ENCODE assay signal across 9 cellular contexts in the genomic region with DNA sequence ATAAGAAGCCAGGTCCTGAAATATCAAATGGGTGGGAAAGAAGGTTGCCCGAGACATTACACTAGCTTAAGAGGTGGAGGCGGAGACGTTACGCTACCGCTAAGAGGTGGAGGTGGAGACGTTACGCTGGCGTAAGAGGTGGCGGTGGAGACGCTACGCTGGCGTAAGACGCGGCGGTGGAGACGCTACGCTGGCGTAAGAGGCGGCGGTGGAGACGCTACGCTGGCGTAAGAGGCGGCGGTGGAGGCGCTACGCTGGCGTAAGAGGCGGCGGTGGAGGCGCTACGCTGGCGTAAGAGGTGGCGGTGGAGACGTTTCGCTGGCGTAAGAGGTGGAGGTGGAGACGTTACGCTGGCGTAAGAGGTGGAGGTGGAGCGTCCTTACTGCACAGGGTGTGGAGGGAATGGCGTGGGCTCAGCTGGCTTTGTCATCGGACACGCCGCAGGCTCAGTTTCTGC. TPM values are rescaled to one million over a fixed set of nuclear protein-coding genes. Genes with fewer than 3 reads are reported as not detected.
A peak's percentile ranks its signal among the peaks of the same experiment; 100 is the strongest.
DNase-seq lines count a peak whose midpoint lies in the region; ATAC-seq and TF ChIP-seq lines count a peak whose summit lies in the region.
"Had no signal": no experiment of that assay in that cellular context is flagged by ENCODE, and none has a peak within 500 bp of the region (broad histone marks: within the 10 kb centered on the region; RNA-seq: fewer than 3 reads in every experiment).

No MANE protein-coding gene starts in this region.

- CTCF ChIA-PET in SK-N-SH (lab: Yijun Ruan, JAX), result interaction anchor here (1.1 to 1.7 kb wide), 2 partner anchors 9 to 12 kb away, joined by 3 to 6 read pairs; no protein-coding TSS in a partner anchor

- H3K9ac ChIP-seq in SK-N-SH (no peak overlapping the region), fibroblast of lung (ENCODE audit: insufficient read depth, low read length) (peak overlapping the region; percentile 21)

- no peak overlapping the region for H3K27ac Mint-ChIP-seq in stimulated activated memory B cell treated with anti-CD40 and anti-IgM and Interleukin-4, amounts not matched to agents 10 μg/mL and 1 μg/mL and 100 μg/mL, for 72 hours
- no peak overlapping the region for H3K27ac Mint-ChIP-seq in type B pancreatic cell

- no peak for ATAC-seq in stimulated activated memory B cell treated with anti-CD40 and anti-IgM and Interleukin-4, amounts not matched to agents 10 μg/mL and 1 μg/mL and 100 μg/mL, for 72 hours
- ATAC-seq in GM19023 (IDR thresholded peaks at IDR 0.05; ENCODE audit: unreplicated experiment), result no peak

- peak overlapping the region; percentile 53 for H3K4me3 Mint-ChIP-seq in stimulated activated memory B cell treated with anti-CD40 and anti-IgM and Interleukin-4, amounts not matched to agents 10 μg/mL and 1 μg/mL and 100 μg/mL, for 72 hours
- H3K4me3 Mint-ChIP-seq in type B pancreatic cell, result no peak overlapping the region

- POLR2A ChIA-PET in SK-N-SH (lab: Yijun Ruan, JAX), result interaction anchor here (0.9 kb wide), 1 partner anchor 13 kb away, joined by 3 read pairs; the partner anchor contains the start of gene CYP4V2

- H3K36me3 ChIP-seq in SK-N-SH (replicated peaks in 1 of 2; ENCODE audit: control insufficient read depth in 1 of 2, insufficient read depth in 2 of 2, low read length in 1 of 2), result peaks cover 6 to 7% of the 10 kb centered on the region in 2 experiments
- no peaks in the 10 kb centered on the region for H3K36me3 ChIP-seq in fibroblast of lung (ENCODE audit: control insufficient read depth, insufficient read depth, low read length)

- H3K79me2 ChIP-seq in SK-N-SH (ENCODE audit: insufficient read depth) (no peaks in the 10 kb centered on the region), fibroblast of lung (ENCODE audit: control insufficient read depth, insufficient read depth, low read length) (no peaks in the 10 kb centered on the region)

- H2AFZ ChIP-seq in SK-N-SH (ENCODE audit: low read depth) (no peak overlapping the region), fibroblast of lung (ENCODE audit: low read length) (peak overlapping the region; percentile 77)

- no peak for TF ChIP-seq RAD21 in SK-N-SH (IDR thresholded peaks at IDR 0.05; ENCODE audit: low read length)

- H4K20me1 ChIP-seq in SK-N-SH (ENCODE audit: insufficient read depth), result no peaks in the 10 kb centered on the region
- H4K20me1 ChIP-seq in fibroblast of lung (ENCODE audit: control insufficient read depth, extremely low read depth, insufficient read depth, low read length), result no peaks in the 10 kb centered on the region

- no peaks in the 10 kb centered on the region for H3K27me3 Mint-ChIP-seq in stimulated activated memory B cell treated with anti-CD40 and anti-IgM and Interleukin-4, amounts not matched to agents 10 μg/mL and 1 μg/mL and 100 μg/mL, for 72 hours
- no peaks in the 10 kb centered on the region for H3K27me3 Mint-ChIP-seq in type B pancreatic cell

- H3K4me2 ChIP-seq in SK-N-SH, result peak overlapping the region; percentile 43; the same call in 1 of the 2 replicates
- H3K4me2 ChIP-seq in fibroblast of lung (ENCODE audit: extremely low read depth, insufficient read depth, low read length), result peak overlapping the region; percentile 69

- H3K27ac ChIP-seq in SK-N-SH (ENCODE audit: low read depth in 2 of 2, low read length in 1 of 2) (peak overlapping the region in 1 of 2 experiments; percentile 65; a peak in 2 of 4 replicates), fibroblast of lung (ENCODE audit: insufficient read depth, low read length) (peak overlapping the region; percentile 39)

- peak overlapping the region in 1 of 2 experiments; percentile 41; a peak in 3 of 4 replicates for H3K4me3 ChIP-seq in SK-N-SH (ENCODE audit: low read depth in 2 of 2, low read length in 1 of 2)
- H3K4me3 ChIP-seq in fibroblast of lung (replicated peaks in 1 of 4; ENCODE audit: control extremely low read depth in 1 of 4, insufficient read depth in 1 of 4, low read depth in 3 of 4, low read length in 4 of 4), result peak overlapping the region; percentile 8 to 73 (median 47)

- WGBS in SK-N-SH (ENCODE audit: low lambda C conversion rate), result 66% methylated on average over 45 of the region's 45 CpGs

- H3K9me3 Mint-ChIP-seq in stimulated activated memory B cell treated with anti-CD40 and anti-IgM and Interleukin-4, amounts not matched to agents 10 μg/mL and 1 μg/mL and 100 μg/mL, for 72 hours, result peaks cover 8% of the 10 kb centered on the region
- peaks cover 5% of the 10 kb centered on the region for H3K9me3 Mint-ChIP-seq in type B pancreatic cell

- no peak for TF ChIP-seq EP300 in SK-N-SH (IDR thresholded peaks at IDR 0.05; ENCODE audit: borderline replicate concordance in 1 of 2, low read depth in 1 of 2, low read length in 1 of 2)

- H3K27me3 ChIP-seq in SK-N-SH (ENCODE audit: insufficient read depth), result no peaks in the 10 kb centered on the region
- no peaks in the 10 kb centered on the region for H3K27me3 ChIP-seq in fibroblast of lung (ENCODE audit: control insufficient read depth, insufficient read depth, low read length)

- peaks cover 0 to 4% of the 10 kb centered on the region in 2 experiments; a peak in 1 of 4 replicates for H3K4me1 ChIP-seq in SK-N-SH (ENCODE audit: control insufficient read depth in 1 of 2, insufficient read depth in 2 of 2, low read depth in 1 of 2, low read length in 1 of 2)
- peaks cover 4% of the 10 kb centered on the region for H3K4me1 ChIP-seq in fibroblast of lung (ENCODE audit: control insufficient read depth, extremely low read depth, insufficient read depth, low read length)

- TF ChIP-seq CTCF in SK-N-SH (IDR thresholded peaks at IDR 0.05) (no peak), fibroblast of lung (conservative IDR thresholded peaks at IDR 0.05 in 1 of 2, IDR thresholded peaks at IDR 0.05 in 1 of 2; ENCODE audit: low read depth in 1 of 2, low read length in 2 of 2) (no peak), type B pancreatic cell (conservative IDR thresholded peaks at IDR 0.05) (no peak)

- no peaks in the 10 kb centered on the region for H3K9me2 ChIP-seq in SK-N-SH

- H3F3A ChIP-seq in SK-N-SH (replicated peaks; ENCODE audit: insufficient read depth), result peaks cover 28% of the 10 kb centered on the region

- H3K4me1 Mint-ChIP-seq in stimulated activated memory B cell treated with anti-CD40 and anti-IgM and Interleukin-4, amounts not matched to agents 10 μg/mL and 1 μg/mL and 100 μg/mL, for 72 hours, result peaks cover 7% of the 10 kb centered on the region
- no peaks in the 10 kb centered on the region for H3K4me1 Mint-ChIP-seq in type B pancreatic cell (ENCODE audit: unreplicated experiment)

- H3K9me3 ChIP-seq in SK-N-SH (no peaks in the 10 kb centered on the region), fibroblast of lung (ENCODE audit: control insufficient read depth, insufficient read depth, low read depth, low read length) (no peaks in the 10 kb centered on the region)

- peaks cover 12% of the 10 kb centered on the region for H3K36me3 Mint-ChIP-seq in stimulated activated memory B cell treated with anti-CD40 and anti-IgM and Interleukin-4, amounts not matched to agents 10 μg/mL and 1 μg/mL and 100 μg/mL, for 72 hours
- no peaks in the 10 kb centered on the region for H3K36me3 Mint-ChIP-seq in type B pancreatic cell

- DNase-seq in activated effector memory CD4-positive, alpha-beta T cell treated with anti-CD3 and anti-CD28 coated beads, Interleukin-2, amount 50 U/mL, for 16 hours, result peak; percentile 90
- DNase-seq in activated effector memory CD4-positive, alpha-beta T cell treated with Interleukin-2 at 50 U/mL for 16 hours, result no peak
- peak; percentile 61 for DNase-seq in SK-N-SH
- DNase-seq in fibroblast of lung (ENCODE audit: low read depth in 2 of 2), result peak; percentile 32 to 81
- no peak for DNase-seq in mucosa of gallbladder (ENCODE audit: low spot score)
- no peak for DNase-seq in type B pancreatic cell (ENCODE audit: extremely low spot score, unreplicated experiment)

TF ChIP-seq in SK-N-SH, 30 proteins besides CTCF, POLR2A, EP300 and RAD21 (continues in another document):
- TF ChIP-seq RFX5 (IDR thresholded peaks at IDR 0.05; ENCODE audit: low read length), result no peak
- TF ChIP-seq, protein P1, sequence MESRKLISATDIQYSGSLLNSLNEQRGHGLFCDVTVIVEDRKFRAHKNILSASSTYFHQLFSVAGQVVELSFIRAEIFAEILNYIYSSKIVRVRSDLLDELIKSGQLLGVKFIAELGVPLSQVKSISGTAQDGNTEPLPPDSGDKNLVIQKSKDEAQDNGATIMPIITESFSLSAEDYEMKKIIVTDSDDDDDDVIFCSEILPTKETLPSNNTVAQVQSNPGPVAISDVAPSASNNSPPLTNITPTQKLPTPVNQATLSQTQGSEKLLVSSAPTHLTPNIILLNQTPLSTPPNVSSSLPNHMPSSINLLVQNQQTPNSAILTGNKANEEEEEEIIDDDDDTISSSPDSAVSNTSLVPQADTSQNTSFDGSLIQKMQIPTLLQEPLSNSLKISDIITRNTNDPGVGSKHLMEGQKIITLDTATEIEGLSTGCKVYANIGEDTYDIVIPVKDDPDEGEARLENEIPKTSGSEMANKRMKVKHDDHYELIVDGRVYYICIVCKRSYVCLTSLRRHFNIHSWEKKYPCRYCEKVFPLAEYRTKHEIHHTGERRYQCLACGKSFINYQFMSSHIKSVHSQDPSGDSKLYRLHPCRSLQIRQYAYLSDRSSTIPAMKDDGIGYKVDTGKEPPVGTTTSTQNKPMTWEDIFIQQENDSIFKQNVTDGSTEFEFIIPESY (IDR thresholded peaks at IDR 0.05; ENCODE audit: borderline replicate concordance, low read depth), result no peak
- no peak for TF ChIP-seq GABPA (IDR thresholded peaks at IDR 0.05; ENCODE audit: low read depth)
- TF ChIP-seq FOXM1 (IDR thresholded peaks at IDR 0.05; ENCODE audit: low read depth), result no peak
- TF ChIP-seq TAF1 (IDR thresholded peaks at IDR 0.05; ENCODE audit: borderline replicate concordance, low read depth, low read length), result no peak
- TF ChIP-seq JUND (IDR thresholded peaks at IDR 0.05), result no peak
- no peak for TF ChIP-seq FOSL2 (IDR thresholded peaks at IDR 0.05; ENCODE audit: borderline replicate concordance, low read depth)
- no peak for TF ChIP-seq SMC3 (IDR thresholded peaks at IDR 0.05; ENCODE audit: low read depth, low read length)
- no peak for TF ChIP-seq FOXJ3 (CRISPR knock-in tag; IDR thresholded peaks at IDR 0.05)

RNA-seq across cellular contexts. Expression of gene CYP4V2, which starts 12.8 kb away (rescaled TPM):
- 7.8 and 10.0 TPM in 2 replicates for polyA plus RNA-seq in SK-N-SH (2012; rRNA removed)
- polyA plus RNA-seq in SK-N-SH (2012; cell fraction: cytosol; rRNA removed), result 10.4 and 11.7 TPM in 2 replicates
- 14.5 and 17.6 TPM in 2 replicates for polyA plus RNA-seq in SK-N-SH (2012; cell fraction: nucleus; rRNA removed)
- total RNA-seq in fibroblast of lung, result 27.2 and 37.8 TPM in 2 replicates
- polyA plus RNA-seq in fibroblast of lung, result 8.2 and 17.2 TPM in 2 replicates
- polyA plus RNA-seq in fibroblast of lung (2012), result 4.5 and 9.0 TPM in 2 replicates
- 0.86 and 1.7 TPM in 2 replicates for polyA minus RNA-seq in fibroblast of lung (ENCODE audit: low replicate concordance)
- 96.4 TPM for total RNA-seq in mucosa of gallbladder
- total RNA-seq in type B pancreatic cell (ENCODE audit: low replicate concordance), result 8.2 and 9.0 TPM in 2 replicates

RNA-seq across cellular contexts. Expression of gene KLKB1, which starts 23.2 kb away (rescaled TPM):
- 0.03 and 0.12 TPM in 2 replicates for polyA plus RNA-seq in SK-N-SH (2012; rRNA removed)
- not detected in 2 replicates for polyA plus RNA-seq in SK-N-SH (2012; cell fraction: cytosol; rRNA removed)
- 0.13 and 0.23 TPM in 2 replicates for polyA plus RNA-seq in SK-N-SH (2012; cell fraction: nucleus; rRNA removed)
- 0.17 and 0.26 TPM in 2 replicates for total RNA-seq in fibroblast of lung
- 0.06 TPM in 2 replicates for polyA plus RNA-seq in fibroblast of lung
- polyA plus RNA-seq in fibroblast of lung (2012), result not detected in 2 replicates
- not detected in 2 replicates for polyA minus RNA-seq in fibroblast of lung (ENCODE audit: low replicate concordance)
- total RNA-seq in mucosa of gallbladder, result 3.7 TPM
- total RNA-seq in type B pancreatic cell (ENCODE audit: low replicate concordance), result 0.24 and 0.67 TPM in 2 replicates
- total RNA-seq: myocyte had no signal

Comparison
In these comparisons a context has a peak if more than half of its experiments do, and no peak if none do; other contexts are left out.
1. DNase-seq: peak in activated effector memory CD4-positive, alpha-beta T cell treated with anti-CD3 and anti-CD28 coated beads, Interleukin-2, amount 50 U/mL, for 16 hours (single experiment), SK-N-SH (single experiment) and fibroblast of lung (2 of 2); none in activated effector memory CD4-positive, alpha-beta T cell treated with Interleukin-2 at 50 U/mL for 16 hours (single experiment), mucosa of gallbladder (single experiment) and type B pancreatic cell (single experiment).